Comparison of ENCODE assay signal across 25 cellular contexts in the genomic region with DNA sequence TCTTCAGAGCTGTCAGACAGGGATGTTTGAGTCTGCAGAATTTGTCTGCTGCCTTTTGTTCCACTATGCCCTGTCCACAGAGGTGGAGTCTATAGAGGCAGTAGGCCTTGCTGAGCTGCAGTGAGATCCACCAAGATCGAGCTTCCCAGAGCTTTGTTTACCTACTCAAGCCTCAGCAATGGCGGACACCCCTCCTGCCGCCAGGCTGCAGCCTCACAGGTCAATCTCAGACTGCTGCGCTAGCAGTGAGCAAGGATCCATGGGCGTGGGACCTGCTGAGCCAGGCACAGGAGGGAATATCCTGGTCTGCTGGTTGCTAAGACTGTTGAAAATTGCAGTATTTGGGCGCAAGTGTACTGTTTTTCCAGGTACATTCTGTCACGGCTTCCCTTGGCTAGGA.
"Had no signal": no experiment of that assay in that cellular context is flagged by ENCODE, and none has a peak within 500 bp of the region (broad histone marks: within the 10 kb centered on the region; RNA-seq: fewer than 3 reads in every experiment).

No MANE protein-coding gene starts in this region.

- ATAC-seq: effector memory CD8-positive, alpha-beta T cell; esophagus mucosa; gastrocnemius medialis; heart right ventricle; left cardiac atrium; left lung; left ventricle myocardium superior; lower lobe of right lung; mucosa of descending colon had no signal

- H3K27ac ChIP-seq: colonic mucosa, epithelial cell of prostate, esophagus squamous epithelium, gastrocnemius medialis, heart right ventricle, left lung, lower lobe of right lung had no signal

- H3K36me3 Mint-ChIP-seq: mesothelial cell of epicardium, naive B cell had no signal

- H3K36me3 ChIP-seq: colonic mucosa, esophagus squamous epithelium, gastrocnemius medialis, heart right ventricle, left lung, lower lobe of right lung had no signal

- H3K27me3 Mint-ChIP-seq: dendritic cell treated with granulocyte-macrophage colony-stimulating factor and Interleukin-4, amounts not matched to agents 40 ng/mL and 50 ng/mL, for 4 days; effector memory CD8-positive, alpha-beta T cell; naive B cell had no signal

- H3K9me3 ChIP-seq: colonic mucosa, esophagus squamous epithelium, gastrocnemius medialis, lower lobe of right lung, mucosa of descending colon had no signal

- H3K4me1 Mint-ChIP-seq: endodermal cell, mesothelial cell of epicardium, naive B cell had no signal

- H3K27ac Mint-ChIP-seq: dendritic cell treated with granulocyte-macrophage colony-stimulating factor and Interleukin-4, amounts not matched to agents 40 ng/mL and 50 ng/mL, for 4 days; effector memory CD8-positive, alpha-beta T cell; endodermal cell; mesothelial cell of epicardium; naive B cell had no signal

- H3K4me1 ChIP-seq: colonic mucosa, esophagus squamous epithelium, gastrocnemius medialis, heart right ventricle, left lung, lower lobe of right lung had no signal

- H3K4me3 Mint-ChIP-seq: dendritic cell treated with granulocyte-macrophage colony-stimulating factor and Interleukin-4, amounts not matched to agents 40 ng/mL and 50 ng/mL, for 4 days; effector memory CD8-positive, alpha-beta T cell; endodermal cell; mesothelial cell of epicardium; naive B cell had no signal

- H3K4me3 ChIP-seq: colonic mucosa, esophagus squamous epithelium, gastrocnemius medialis, heart right ventricle, left lung, lower lobe of right lung, mucosa of descending colon had no signal

- DNase-seq: colonic mucosa; cortex of kidney; effector CD8-positive, alpha-beta T cell; effector memory CD8-positive, alpha-beta T cell; endodermal cell; erythroblast; esophagus squamous epithelium; foreskin fibroblast; foreskin melanocyte; gastrocnemius medialis; glutamatergic neuron; head of caudate nucleus; hippocampal formation; left cardiac atrium; left lung; left ventricle myocardium superior; lower lobe of right lung; mesenchymal stem cell; mucosa of descending colon; naive B cell had no signal

- H3K27me3 ChIP-seq: colonic mucosa, esophagus squamous epithelium, gastrocnemius medialis, left lung had no signal
